In the genomic region with DNA sequence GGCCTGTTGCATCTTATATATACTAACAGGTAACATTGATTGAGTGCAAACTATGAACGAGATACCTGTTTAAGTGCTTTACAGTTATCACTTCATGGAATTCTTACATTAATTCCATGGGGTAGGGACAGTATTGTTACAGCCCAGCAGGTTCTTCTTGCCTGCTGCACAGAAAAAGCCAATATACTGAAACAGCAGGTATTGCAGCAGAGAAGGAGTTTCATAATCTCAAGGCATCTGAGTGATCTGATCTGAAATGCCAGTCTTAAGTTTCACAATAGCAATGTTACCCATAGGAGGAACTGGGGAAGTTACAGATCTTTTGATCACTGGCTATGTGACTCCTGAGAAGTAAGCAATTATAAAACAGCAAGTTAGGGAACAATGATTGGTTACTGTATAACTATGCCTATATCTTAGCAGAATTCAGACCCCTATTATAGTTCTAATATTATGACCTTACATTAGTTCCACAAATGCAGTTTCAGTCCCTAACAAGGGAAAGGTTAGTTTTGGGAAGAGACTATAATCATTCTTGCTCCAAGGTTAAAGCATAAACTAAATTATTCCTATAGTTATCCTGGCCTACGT, we compare ENCODE assay signal across 18 cellular contexts.
"Had no signal": no experiment of that assay in that cellular context is flagged by ENCODE, and none has a peak within 500 bp of the region (broad histone marks: within the 10 kb centered on the region; RNA-seq: fewer than 3 reads in every experiment).

No MANE protein-coding gene starts in this region.

- H3K4me2 ChIP-seq: neural progenitor cell had no signal

- FAIRE-seq: frontal cortex, small intestine had no signal

- ATAC-seq: heart left ventricle; left colon; left ventricle myocardium superior; natural killer cell treated with Interleukin-12 subunit alpha and Interleukin-12 subunit beta and Interleukin-15 and Interleukin-18, amount 100 ng/mL, for 72 hours had no signal

- H3K27ac ChIP-seq: dorsolateral prefrontal cortex, heart left ventricle, neural progenitor cell, ovary, right atrium auricular region had no signal

- H3K36me3 ChIP-seq: heart left ventricle, neural progenitor cell, ovary, right atrium auricular region had no signal

- H2AFZ ChIP-seq: neural progenitor cell had no signal

- DNase-seq: dorsolateral prefrontal cortex; effector CD8-positive, alpha-beta T cell; heart left ventricle; hippocampal formation; left colon; left ventricle myocardium superior; mesenchymal stem cell; midbrain; nucleus accumbens; ovary; small intestine; stimulated activated CD4-positive, alpha-beta T cell treated with anti-CD3 and anti-CD28 coated beads, Interleukin-12 subunit alpha, Interleukin-12 subunit beta, amount 100 ng/mL, for 4 hours; stimulated activated naive CD4-positive, alpha-beta T cell treated with Interleukin-2 at 50 U/mL for 16 hours had no signal

- H3K4me3 ChIP-seq: dorsolateral prefrontal cortex, heart left ventricle, lung, neural progenitor cell, ovary, right atrium auricular region had no signal

- H3K9me3 ChIP-seq: ovary had no signal

- H3K9ac ChIP-seq: neural progenitor cell had no signal

- H3K27me3 ChIP-seq: dorsolateral prefrontal cortex, heart left ventricle, neural progenitor cell, ovary, right atrium auricular region had no signal

- H3K4me1 ChIP-seq: heart left ventricle, neural progenitor cell, right atrium auricular region had no signal
